Comparison of ENCODE assay signal across 30 cellular contexts in the genomic region with DNA sequence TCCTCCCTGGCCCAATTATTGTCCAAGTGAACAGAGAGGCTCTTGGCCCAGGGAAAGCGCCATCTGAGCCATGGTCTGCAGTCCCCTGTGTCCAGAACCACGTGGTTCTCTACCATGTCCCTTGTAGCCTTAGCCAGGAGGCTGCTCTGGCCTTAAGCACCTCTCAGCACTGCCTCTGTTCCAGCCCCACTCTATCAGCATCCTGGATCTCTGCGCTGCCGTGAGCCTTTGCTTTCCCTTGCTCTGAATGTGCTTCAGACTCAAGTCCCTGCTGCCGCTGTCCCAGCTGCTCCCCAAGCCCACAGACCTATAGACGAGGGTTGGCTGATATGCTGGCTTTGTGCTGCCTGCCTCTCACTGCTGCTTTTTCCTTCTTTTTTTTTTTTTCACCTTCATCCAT.
"Had no signal": no experiment of that assay in that cellular context is flagged by ENCODE, and none has a peak within 500 bp of the region (broad histone marks: within the 10 kb centered on the region; RNA-seq: fewer than 3 reads in every experiment).

No MANE protein-coding gene starts in this region.

- H3K9me3 Mint-ChIP-seq: activated CD4-positive, alpha-beta memory T cell treated with anti-CD3 and anti-CD28 coated beads, Interleukin-2, amount 10 ng/mL, durations not matched to agents 7 days and 5 days; activated CD4-positive, alpha-beta T cell treated with anti-CD3 and anti-CD28 coated beads, Interleukin-2, amount 10 ng/mL, durations not matched to agents 7 days and 5 days; activated naive CD4-positive, alpha-beta T cell treated with anti-CD3 and anti-CD28 coated beads, Interleukin-2, amount 10 ng/mL, durations not matched to agents 7 days and 5 days; activated naive CD4-positive, alpha-beta T cell treated with anti-CD3 and anti-CD28 coated beads, Interleukin-2, amount 50 U/mL, for 72 hours; activated naive CD8-positive, alpha-beta T cell treated with anti-CD3 and anti-CD28 coated beads, Interleukin-2, amount 10 ng/mL, durations not matched to agents 7 days and 5 days; activated T-cell treated with anti-CD3 and anti-CD28 coated beads, Interleukin-2, amount 50 U/mL, for 24 hours; activated T-cell treated with anti-CD3 and anti-CD28 coated beads, Interleukin-2, amount 50 U/mL, for 72 hours; brain; dendritic cell treated with granulocyte-macrophage colony-stimulating factor and Interleukin-4, amounts not matched to agents 40 ng/mL and 50 ng/mL, for 4 days; endodermal cell had no signal

- H3K27ac Mint-ChIP-seq: activated CD4-positive, alpha-beta memory T cell treated with anti-CD3 and anti-CD28 coated beads, Interleukin-2, amount 10 ng/mL, durations not matched to agents 7 days and 5 days; activated CD4-positive, alpha-beta T cell treated with anti-CD3 and anti-CD28 coated beads, Interleukin-2, amount 10 ng/mL, durations not matched to agents 7 days and 5 days; activated naive CD4-positive, alpha-beta T cell treated with anti-CD3 and anti-CD28 coated beads, Interleukin-2, amount 10 ng/mL, durations not matched to agents 7 days and 5 days; activated naive CD4-positive, alpha-beta T cell treated with anti-CD3 and anti-CD28 coated beads, Interleukin-2, amount 50 U/mL, for 72 hours; activated naive CD8-positive, alpha-beta T cell treated with anti-CD3 and anti-CD28 coated beads, Interleukin-2, amount 10 ng/mL, durations not matched to agents 7 days and 5 days; activated T-cell treated with anti-CD3 and anti-CD28 coated beads, Interleukin-2, amount 50 U/mL, for 24 hours; activated T-cell treated with anti-CD3 and anti-CD28 coated beads, Interleukin-2, amount 50 U/mL, for 72 hours; dendritic cell treated with granulocyte-macrophage colony-stimulating factor and Interleukin-4, amounts not matched to agents 40 ng/mL and 50 ng/mL, for 4 days; endodermal cell had no signal

- H3K4me3 Mint-ChIP-seq: activated CD4-positive, alpha-beta memory T cell treated with anti-CD3 and anti-CD28 coated beads, Interleukin-2, amount 10 ng/mL, durations not matched to agents 7 days and 5 days; activated CD4-positive, alpha-beta T cell treated with anti-CD3 and anti-CD28 coated beads, Interleukin-2, amount 10 ng/mL, durations not matched to agents 7 days and 5 days; activated naive CD4-positive, alpha-beta T cell treated with anti-CD3 and anti-CD28 coated beads, Interleukin-2, amount 10 ng/mL, durations not matched to agents 7 days and 5 days; activated naive CD8-positive, alpha-beta T cell treated with anti-CD3 and anti-CD28 coated beads, Interleukin-2, amount 10 ng/mL, durations not matched to agents 7 days and 5 days; activated T-cell treated with anti-CD3 and anti-CD28 coated beads, Interleukin-2, amount 50 U/mL, for 24 hours; activated T-cell treated with anti-CD3 and anti-CD28 coated beads, Interleukin-2, amount 50 U/mL, for 72 hours; brain; dendritic cell treated with granulocyte-macrophage colony-stimulating factor and Interleukin-4, amounts not matched to agents 40 ng/mL and 50 ng/mL, for 4 days; endodermal cell had no signal

- FAIRE-seq: frontal cortex had no signal

- H3K27me3 Mint-ChIP-seq: activated CD4-positive, alpha-beta memory T cell treated with anti-CD3 and anti-CD28 coated beads, Interleukin-2, amount 10 ng/mL, durations not matched to agents 7 days and 5 days; activated T-cell treated with anti-CD3 and anti-CD28 coated beads, Interleukin-2, amount 50 U/mL, for 24 hours; brain; dendritic cell treated with granulocyte-macrophage colony-stimulating factor and Interleukin-4, amounts not matched to agents 40 ng/mL and 50 ng/mL, for 4 days had no signal

- H3K36me3 ChIP-seq: breast epithelium had no signal

- H3K4me1 ChIP-seq: breast epithelium, heart left ventricle had no signal

- DNase-seq: activated CD4-positive, alpha-beta memory T cell treated with anti-CD3 and anti-CD28 coated beads, Interleukin-2, amount 10 ng/mL, durations not matched to agents 7 days and 5 days; activated CD4-positive, alpha-beta T cell treated with anti-CD3 and anti-CD28 coated beads for 1 hour; activated CD4-positive, alpha-beta T cell treated with anti-CD3 and anti-CD28 coated beads for 4 hours; activated CD4-positive, alpha-beta T cell treated with anti-CD3 and anti-CD28 coated beads, Interleukin-2, amount 10 ng/mL, durations not matched to agents 7 days and 5 days; activated CD4-positive, alpha-beta T cell treated with anti-CD3 and anti-CD28 coated beads, Interleukin-2, amount 50 U/mL, for 4 hours; activated CD4-positive, CD25-positive, alpha-beta regulatory T cell; activated CD8-positive, alpha-beta memory T cell treated with anti-CD3 and anti-CD28 coated beads, Interleukin-2, amount 50 U/mL, for 48 hours; activated gamma-delta T cell; activated naive CD4-positive, alpha-beta T cell; activated naive CD4-positive, alpha-beta T cell treated with anti-CD3 and anti-CD28 coated beads, Interleukin-2, amount 10 ng/mL, durations not matched to agents 7 days and 5 days; activated naive CD8-positive, alpha-beta T cell treated with anti-CD3 and anti-CD28 coated beads, Interleukin-2, amount 10 ng/mL, durations not matched to agents 7 days and 5 days; activated T-cell treated with anti-CD3 and anti-CD28 coated beads for 4 hours; activated T-cell treated with anti-CD3 and anti-CD28 coated beads, Interleukin-2, amount 50 U/mL, for 24 hours; activated T-cell treated with anti-CD3 and anti-CD28 coated beads, Interleukin-2, amount 50 U/mL, for 72 hours; central memory CD4-positive, alpha-beta T cell; dorsolateral prefrontal cortex; effector memory CD4-positive, alpha-beta T cell; endodermal cell; foreskin fibroblast; heart left ventricle; T-helper 2 cell had no signal

- H3K27me3 ChIP-seq: ascending aorta, breast epithelium, cardiac muscle cell, dorsolateral prefrontal cortex, heart left ventricle had no signal

- H3K4me3 ChIP-seq: ascending aorta, breast epithelium, cardiac muscle cell, coronary artery, dorsolateral prefrontal cortex, heart left ventricle had no signal

- H3K36me3 Mint-ChIP-seq: activated naive CD4-positive, alpha-beta T cell treated with anti-CD3 and anti-CD28 coated beads, Interleukin-2, amount 10 ng/mL, durations not matched to agents 7 days and 5 days; activated naive CD4-positive, alpha-beta T cell treated with anti-CD3 and anti-CD28 coated beads, Interleukin-2, amount 50 U/mL, for 72 hours; activated naive CD8-positive, alpha-beta T cell treated with anti-CD3 and anti-CD28 coated beads, Interleukin-2, amount 10 ng/mL, durations not matched to agents 7 days and 5 days had no signal

- H3K4me1 Mint-ChIP-seq: activated CD4-positive, alpha-beta memory T cell treated with anti-CD3 and anti-CD28 coated beads, Interleukin-2, amount 10 ng/mL, durations not matched to agents 7 days and 5 days; activated CD4-positive, alpha-beta T cell treated with anti-CD3 and anti-CD28 coated beads, Interleukin-2, amount 10 ng/mL, durations not matched to agents 7 days and 5 days; activated naive CD4-positive, alpha-beta T cell treated with anti-CD3 and anti-CD28 coated beads, Interleukin-2, amount 10 ng/mL, durations not matched to agents 7 days and 5 days; activated naive CD8-positive, alpha-beta T cell treated with anti-CD3 and anti-CD28 coated beads, Interleukin-2, amount 10 ng/mL, durations not matched to agents 7 days and 5 days; brain; endodermal cell had no signal

- H3K9me3 ChIP-seq: ascending aorta, breast epithelium, heart left ventricle had no signal

- ATAC-seq: activated naive CD4-positive, alpha-beta T cell treated with anti-CD3 and anti-CD28 coated beads, Interleukin-2, amount 50 U/mL, for 72 hours; activated T-cell treated with anti-CD3 and anti-CD28 coated beads, Interleukin-2, amount 50 U/mL, for 72 hours; esophagus mucosa had no signal

- H3K27ac ChIP-seq: ascending aorta, breast epithelium, cardiac muscle cell, coronary artery, dorsolateral prefrontal cortex, heart left ventricle had no signal
